ENCODE assay signal across 30 cellular contexts in genomic region chr2:179588486-179589145, GRCh38.
"Had no signal": no experiment of that assay in that cellular context is flagged by ENCODE, and none has a peak within 500 bp of the region (broad histone marks: within the 10 kb centered on the region; RNA-seq: fewer than 3 reads in every experiment).

No MANE protein-coding gene starts in this region.

- H3K27ac ChIP-seq: adrenal gland, cardiac muscle cell, colonic mucosa, gastroesophageal sphincter, pancreas, prostate gland, upper lobe of right lung had no signal

- H3K9me3 ChIP-seq: adrenal gland, colonic mucosa, gastroesophageal sphincter, pancreas, prostate gland, upper lobe of right lung had no signal

- H3K27me3 ChIP-seq: adrenal gland, cardiac muscle cell, colonic mucosa, gastroesophageal sphincter, pancreas, upper lobe of right lung had no signal

- ATAC-seq: gastroesophageal sphincter; left cardiac atrium; left ventricle myocardium superior; pancreas; stimulated activated memory B cell treated with anti-CD40 and anti-IgM and Interleukin-4, amounts not matched to agents 10 μg/mL and 1 μg/mL and 100 μg/mL, for 72 hours; stimulated activated naive CD8-positive, alpha-beta T cell treated with anti-CD3 and anti-CD28 coated beads, Interleukin-15, amount 100 ng/mL, for 72 hours; upper lobe of right lung had no signal

- H3K4me3 Mint-ChIP-seq: activated naive CD4-positive, alpha-beta T cell treated with anti-CD3 and anti-CD28 coated beads for 36 hours; activated naive CD8-positive, alpha-beta T cell treated with anti-CD3 and anti-CD28 coated beads for 36 hours; activated T-helper 1 cell treated with anti-CD3 and anti-CD28 coated beads, Interleukin-12 subunit alpha, Interleukin-12 subunit beta, Interleukin-2, Interleukin-4 antibody, amounts not matched to agents 30 ng/mL and 10 ng/mL and 1 ng/mL, durations not matched to agents 14 hours and 24 hours and 36 hours; brain; nephron; stimulated activated memory B cell treated with anti-CD40 and anti-IgM and Interleukin-4, amounts not matched to agents 10 μg/mL and 1 μg/mL and 100 μg/mL, for 72 hours; stimulated activated naive CD8-positive, alpha-beta T cell treated with anti-CD3 and anti-CD28 coated beads, Interleukin-15, amount 100 ng/mL, for 72 hours; T-helper 2 cell treated with Interferon-gamma antibody and Interleukin-4, amounts not matched to agents 5 μg/mL and 100 μg/mL, for 36 hours had no signal

- H3K4me3 ChIP-seq: adrenal gland, cardiac muscle cell, colonic mucosa, gastroesophageal sphincter, pancreas, prostate gland, smooth muscle cell, upper lobe of right lung had no signal

- H3K4me2 ChIP-seq: smooth muscle cell had no signal

- H3K4me1 ChIP-seq: adrenal gland, colonic mucosa, gastroesophageal sphincter, pancreas, prostate gland, upper lobe of right lung had no signal

- H3K36me3 Mint-ChIP-seq: activated naive CD8-positive, alpha-beta T cell treated with anti-CD3 and anti-CD28 coated beads for 36 hours; brain; stimulated activated memory B cell treated with anti-CD40 and anti-IgM and Interleukin-4, amounts not matched to agents 10 μg/mL and 1 μg/mL and 100 μg/mL, for 72 hours had no signal

- DNase-seq: activated CD4-positive, alpha-beta T cell treated with anti-CD3 and anti-CD28 coated beads for 4 hours; activated CD4-positive, alpha-beta T cell treated with anti-CD3 and anti-CD28 coated beads, Interleukin-2, amount 50 U/mL, for 4 hours; activated effector memory CD4-positive, alpha-beta T cell treated with anti-CD3 and anti-CD28 coated beads, Interleukin-2, amount 50 U/mL, for 16 hours; activated naive CD4-positive, alpha-beta T cell treated with anti-CD3 and anti-CD28 coated beads for 36 hours; activated naive CD8-positive, alpha-beta T cell treated with anti-CD3 and anti-CD28 coated beads for 36 hours; adrenal gland; aorta; cerebellar nuclear complex; colonic mucosa; effector CD8-positive, alpha-beta T cell; head of caudate nucleus; hippocampal formation; left cardiac atrium; left ventricle myocardium superior; pancreas; stimulated activated CD4-positive, alpha-beta T cell treated with anti-CD3 and anti-CD28 coated beads, Interleukin-1b, Interleukin-23, amount 100 ng/mL, for 48 hours; stimulated activated CD4-positive, alpha-beta T cell treated with anti-CD3 and anti-CD28 coated beads, Interleukin-4, amount 100 ng/mL, for 4 hours; stimulated activated CD8-positive, alpha-beta memory T cell treated with anti-CD3 and anti-CD28 coated beads, Interleukin-4, amount 100 ng/mL, for 48 hours; stimulated activated naive CD8-positive, alpha-beta T cell treated with anti-CD3 and anti-CD28 coated beads, Interleukin-15, amount 100 ng/mL, for 72 hours; substantia nigra; upper lobe of right lung had no signal

- H3K9me3 Mint-ChIP-seq: activated naive CD4-positive, alpha-beta T cell treated with anti-CD3 and anti-CD28 coated beads for 36 hours; activated naive CD8-positive, alpha-beta T cell treated with anti-CD3 and anti-CD28 coated beads for 36 hours; activated T-helper 1 cell treated with anti-CD3 and anti-CD28 coated beads, Interleukin-12 subunit alpha, Interleukin-12 subunit beta, Interleukin-2, Interleukin-4 antibody, amounts not matched to agents 30 ng/mL and 10 ng/mL and 1 ng/mL, durations not matched to agents 14 hours and 24 hours and 36 hours; brain; nephron; stimulated activated memory B cell treated with anti-CD40 and anti-IgM and Interleukin-4, amounts not matched to agents 10 μg/mL and 1 μg/mL and 100 μg/mL, for 72 hours; T-helper 2 cell treated with Interferon-gamma antibody and Interleukin-4, amounts not matched to agents 5 μg/mL and 100 μg/mL, for 36 hours had no signal

- H3K27me3 Mint-ChIP-seq: activated naive CD8-positive, alpha-beta T cell treated with anti-CD3 and anti-CD28 coated beads for 36 hours had no signal

- H3K27ac Mint-ChIP-seq: activated naive CD4-positive, alpha-beta T cell treated with anti-CD3 and anti-CD28 coated beads for 36 hours; activated naive CD8-positive, alpha-beta T cell treated with anti-CD3 and anti-CD28 coated beads for 36 hours; activated T-helper 1 cell treated with anti-CD3 and anti-CD28 coated beads, Interleukin-12 subunit alpha, Interleukin-12 subunit beta, Interleukin-2, Interleukin-4 antibody, amounts not matched to agents 30 ng/mL and 10 ng/mL and 1 ng/mL, durations not matched to agents 14 hours and 24 hours and 36 hours; stimulated activated memory B cell treated with anti-CD40 and anti-IgM and Interleukin-4, amounts not matched to agents 10 μg/mL and 1 μg/mL and 100 μg/mL, for 72 hours; stimulated activated naive CD8-positive, alpha-beta T cell treated with anti-CD3 and anti-CD28 coated beads, Interleukin-15, amount 100 ng/mL, for 72 hours; T-helper 2 cell treated with Interferon-gamma antibody and Interleukin-4, amounts not matched to agents 5 μg/mL and 100 μg/mL, for 36 hours had no signal

- H3K36me3 ChIP-seq: adrenal gland, cardiac muscle cell, colonic mucosa, gastroesophageal sphincter, pancreas, prostate gland, upper lobe of right lung had no signal

- H3K4me1 Mint-ChIP-seq: activated naive CD8-positive, alpha-beta T cell treated with anti-CD3 and anti-CD28 coated beads for 36 hours; stimulated activated memory B cell treated with anti-CD40 and anti-IgM and Interleukin-4, amounts not matched to agents 10 μg/mL and 1 μg/mL and 100 μg/mL, for 72 hours; stimulated activated naive CD8-positive, alpha-beta T cell treated with anti-CD3 and anti-CD28 coated beads, Interleukin-15, amount 100 ng/mL, for 72 hours had no signal
